In the genomic region with DNA sequence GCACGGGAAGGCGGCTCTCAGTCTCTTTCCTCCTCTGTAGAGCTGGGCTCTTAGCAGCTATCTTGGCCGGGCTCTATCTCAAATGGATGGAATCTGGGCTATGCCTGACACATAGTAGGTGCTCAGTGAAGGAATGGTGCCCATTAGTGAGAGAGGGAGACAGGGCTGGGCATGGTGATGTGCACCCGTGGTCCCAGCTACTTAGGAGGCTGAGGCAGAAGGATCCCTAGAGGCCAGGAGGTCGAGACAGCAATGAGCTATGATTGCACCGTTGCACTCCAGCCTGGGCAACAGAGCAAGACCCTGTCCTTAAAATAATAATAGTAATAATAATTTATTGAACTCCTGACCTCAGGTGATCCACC, we compare ENCODE assay signal across 12 cellular contexts. TPM values are rescaled to one million over a fixed set of nuclear protein-coding genes. Genes with fewer than 3 reads are reported as not detected.
DNase-seq lines count a peak whose midpoint lies in the region; ATAC-seq and TF ChIP-seq lines count a peak whose summit lies in the region.
"Had no signal": no experiment of that assay in that cellular context is flagged by ENCODE, and none has a peak within 500 bp of the region (broad histone marks: within the 10 kb centered on the region; RNA-seq: fewer than 3 reads in every experiment).

No MANE protein-coding gene starts in this region.

- H3K4me3 Mint-ChIP-seq in activated CD4-positive, alpha-beta T cell treated with anti-CD3 and anti-CD28 coated beads, Interleukin-2, amount 10 ng/mL, durations not matched to agents 24 days and 14 days = peak overlapping the region; percentile 75

- no peak for TF ChIP-seq POLR2A in sigmoid colon (IDR thresholded peaks at IDR 0.05)

- H3K27me3 ChIP-seq in KMS-11 (ENCODE audit: insufficient read depth, low read depth) (no peaks in the 10 kb centered on the region), sigmoid colon (no peaks in the 10 kb centered on the region), H7 (ENCODE audit: control insufficient read depth, insufficient read depth, low read length) (no peaks in the 10 kb centered on the region)
- H3K27me3 ChIP-seq: body of pancreas had no signal

- H3K27ac ChIP-seq in KMS-11 = no peak overlapping the region
- H3K27ac ChIP-seq in coronary artery = peak overlapping the region; percentile 61 to 73
- peak overlapping the region in 3 of 4 donors; percentile 46 to 52 (median 47) for H3K27ac ChIP-seq in sigmoid colon

- peaks cover 6% of the 10 kb centered on the region for H3K27me3 Mint-ChIP-seq in activated CD4-positive, alpha-beta T cell treated with anti-CD3 and anti-CD28 coated beads, Interleukin-2, amount 10 ng/mL, durations not matched to agents 24 days and 14 days

- no peak for TF ChIP-seq EP300 in sigmoid colon (IDR thresholded peaks at IDR 0.05)

- H3K79me2 ChIP-seq in KMS-11 (ENCODE audit: insufficient read depth, low read depth) = no peaks in the 10 kb centered on the region

- 71 to 88% methylated on average over 6 of the region's 6 CpGs for WGBS in sigmoid colon, 2 donors

- H3K4me2 ChIP-seq in KMS-11 = peak overlapping the region; percentile 31; the same call in 1 of the 2 replicates

- no peaks in the 10 kb centered on the region for H3K9me3 ChIP-seq in sigmoid colon
- H3K9me3 ChIP-seq: body of pancreas had no signal

- peaks cover 3% of the 10 kb centered on the region for H3K9me3 Mint-ChIP-seq in activated CD4-positive, alpha-beta T cell treated with anti-CD3 and anti-CD28 coated beads, Interleukin-2, amount 10 ng/mL, durations not matched to agents 24 days and 14 days

- H2AFZ ChIP-seq in KMS-11 (ENCODE audit: low read depth) = no peak overlapping the region

- peaks cover 51% of the 10 kb centered on the region for H3K4me1 Mint-ChIP-seq in activated CD4-positive, alpha-beta T cell treated with anti-CD3 and anti-CD28 coated beads, Interleukin-2, amount 10 ng/mL, durations not matched to agents 24 days and 14 days

- no peaks in the 10 kb centered on the region for H4K20me1 ChIP-seq in KMS-11 (ENCODE audit: insufficient read depth)

- peaks cover 51% of the 10 kb centered on the region for H3K4me1 ChIP-seq in KMS-11 (ENCODE audit: low read depth, poor library complexity, severe bottlenecking)
- H3K4me1 ChIP-seq in sigmoid colon = peaks cover 0 to 46% (median 28%) of the 10 kb centered on the region in 4 donors
- H3K4me1 ChIP-seq: body of pancreas had no signal

- intact Hi-C loops in activated CD4-positive, alpha-beta T cell treated with anti-CD3 and anti-CD28 coated beads, Interleukin-2, amount 10 ng/mL, durations not matched to agents 24 days and 14 days (cut with micrococcal nuclease) = loop anchor here (1.0 kb wide), 2 partner anchors 9 to 28 kb away; no protein-coding TSS in a partner anchor
- intact Hi-C loops in sigmoid colon (cut with DNase I) = no loop called here

- H3K4me3 ChIP-seq in KMS-11 (IDR thresholded peaks at IDR 0.05; ENCODE audit: insufficient read depth, low read depth, low read length) = no peak overlapping the region
- no peak overlapping the region for H3K4me3 ChIP-seq in coronary artery
- no peak overlapping the region for H3K4me3 ChIP-seq in sigmoid colon
- H3K4me3 ChIP-seq in H7 (ENCODE audit: insufficient read depth, low read depth, low read length) = no peak overlapping the region
- H3K4me3 ChIP-seq: body of pancreas had no signal

- DNase-seq in activated CD4-positive, alpha-beta T cell treated with anti-CD3 and anti-CD28 coated beads, Interleukin-2, amount 10 ng/mL, durations not matched to agents 24 days and 14 days = no peak
- DNase-seq in activated CD4-positive, alpha-beta T cell treated with anti-CD3 and anti-CD28 coated beads, Interleukin-2, amount 50 U/mL, for 4 hours = no peak
- DNase-seq in coronary artery (ENCODE audit: low spot score) (no peak), sigmoid colon (no peak), H7 (no peak), HT-29 (ENCODE audit: low spot score) (no peak)
- DNase-seq: GOT3, KG1, SHP77 treated with DMSO at 0.1 percent for 48 hours had no signal

- H3K36me3 ChIP-seq in KMS-11 (ENCODE audit: insufficient read depth) (no peaks in the 10 kb centered on the region), sigmoid colon (no peaks in the 10 kb centered on the region), H7 (replicated peaks; ENCODE audit: control insufficient read depth, insufficient read depth, low read length) (no peaks in the 10 kb centered on the region)

- no peak overlapping the region for H3K9ac ChIP-seq in KMS-11

- TF ChIP-seq CTCF in KMS-11 (conservative IDR thresholded peaks at IDR 0.05; ENCODE audit: low read depth, low read length) (no peak), coronary artery (IDR thresholded peaks at IDR 0.05) (no peak), sigmoid colon (IDR thresholded peaks at IDR 0.05) (no peak)

- H3K36me3 Mint-ChIP-seq in activated CD4-positive, alpha-beta T cell treated with anti-CD3 and anti-CD28 coated beads, Interleukin-2, amount 10 ng/mL, durations not matched to agents 24 days and 14 days (ENCODE audit: low read depth) = peaks cover 2% of the 10 kb centered on the region

- no peak overlapping the region for H3K27ac Mint-ChIP-seq in activated CD4-positive, alpha-beta T cell treated with anti-CD3 and anti-CD28 coated beads, Interleukin-2, amount 10 ng/mL, durations not matched to agents 24 days and 14 days

- ATAC-seq in HG02623 (IDR thresholded peaks at IDR 0.05; ENCODE audit: unreplicated experiment) = no peak

RNA-seq across cellular contexts. Expression of a gene that starts 14.7 kb away (rescaled TPM):
- total RNA-seq in activated CD4-positive, alpha-beta T cell treated with anti-CD3 and anti-CD28 coated beads, Interleukin-2, amount 10 ng/mL, durations not matched to agents 24 days and 14 days = 2.2 and 3.7 TPM in 2 replicates
- 10 to 100 TPM; 17.1 to 49.3 (median 28.3) TPM for total RNA-seq in sigmoid colon
- 10 to 100 TPM in 1 of 3 donors, 1 to 10 TPM in 2; 2.8 to 25.9 (median 3.6) TPM for polyA plus RNA-seq in sigmoid colon
- not detected in 2 replicates for total RNA-seq in H7 (2014; rRNA removed; shearing (Covaris generic))
- 3.5 and 5.9 TPM in 2 replicates for total RNA-seq in HT-29 (2014; rRNA removed; shearing (Covaris generic))
